15 cellular contexts compared by ENCODE assay signal in the genomic region with DNA sequence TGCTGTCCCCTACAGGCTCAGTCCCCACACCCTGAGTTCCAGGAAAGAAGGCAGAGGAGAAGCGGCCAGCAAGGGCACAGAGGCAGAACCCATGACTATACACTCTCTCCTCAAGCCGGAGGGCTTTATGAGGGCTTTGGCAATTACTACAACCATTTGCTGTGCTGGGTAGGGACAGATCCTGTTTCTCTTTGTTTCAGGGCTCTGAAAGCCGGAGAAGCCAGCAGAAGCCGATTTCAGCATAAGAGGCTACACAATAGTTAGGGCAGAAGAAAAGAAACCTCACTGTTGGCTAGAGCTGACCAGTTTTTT. TPM values are rescaled to one million over a fixed set of nuclear protein-coding genes. Genes with fewer than 3 reads are reported as not detected.
DNase-seq lines count a peak whose midpoint lies in the region; ATAC-seq and TF ChIP-seq lines count a peak whose summit lies in the region.
"Had no signal": no experiment of that assay in that cellular context is flagged by ENCODE, and none has a peak within 500 bp of the region (broad histone marks: within the 10 kb centered on the region; RNA-seq: fewer than 3 reads in every experiment).

No MANE protein-coding gene starts in this region.

- H4K20me1 ChIP-seq in BLaER1 = no peaks in the 10 kb centered on the region

- H3K4me3 Mint-ChIP-seq in CD8-positive, alpha-beta memory T cell = no peak overlapping the region
- H3K4me3 Mint-ChIP-seq: activated naive CD8-positive, alpha-beta T cell; CD4-positive, alpha-beta memory T cell had no signal

- DNase-seq in NCI-H2107 (lab: John Stamatoyannopoulos, UW) (peak; percentile 74), esophagus squamous epithelium (lab: John Stamatoyannopoulos, UW) (no peak), psoas muscle (no peak), Peyer's patch (no peak), putamen (ENCODE audit: low spot score) (no peak), T-helper 9 cell (no peak)
- DNase-seq in CD8-positive, alpha-beta memory T cell = no peak
- DNase-seq: CD4-positive, alpha-beta memory T cell; NCI-H187; SHP77 had no signal

- CTCF ChIA-PET in CD8-positive, alpha-beta memory T cell (lab: Charles Lee) = interaction anchor here (1.6 to 13.6 kb wide), 2 partner anchors 14 to 106 kb away, joined by 4 to 283 read pairs; no protein-coding TSS in a partner anchor

- 0 out of 2 replicates have a peak overlapping the region, but pooled peaks have one; percentile 22 for H3K4me3 ChIP-seq in BLaER1
- no peak overlapping the region for H3K4me3 ChIP-seq in esophagus squamous epithelium
- no peak overlapping the region for H3K4me3 ChIP-seq in psoas muscle
- H3K4me3 ChIP-seq in Peyer's patch = no peak overlapping the region
- H3K4me3 ChIP-seq in CD8-positive, alpha-beta memory T cell (ENCODE audit: low read length) = no peak overlapping the region

- POLR2A ChIA-PET in CD8-positive, alpha-beta memory T cell (lab: Charles Lee) = no interaction called here

- intact Hi-C loops in esophagus squamous epithelium (cut with DNase I) (loop anchor here (10.0 kb wide), 1 partner anchor 198 kb away; a partner anchor contains a TSS), psoas muscle (cut with DNase I) (no loop called here)

- ATAC-seq in psoas muscle = no peak

- H3K9ac ChIP-seq in BLaER1 = peak overlapping the region; percentile 65

- H3K9me3 Mint-ChIP-seq in CD8-positive, alpha-beta memory T cell = no peaks in the 10 kb centered on the region
- H3K9me3 Mint-ChIP-seq: CD4-positive, alpha-beta memory T cell had no signal

- H3K9me3 ChIP-seq in BLaER1 (no peaks in the 10 kb centered on the region), esophagus squamous epithelium (no peaks in the 10 kb centered on the region), psoas muscle (no peaks in the 10 kb centered on the region), Peyer's patch (no peaks in the 10 kb centered on the region)
- no peaks in the 10 kb centered on the region for H3K9me3 ChIP-seq in CD8-positive, alpha-beta memory T cell (ENCODE audit: low read length)

- no peak for TF ChIP-seq POLR2A in esophagus squamous epithelium (IDR thresholded peaks at IDR 0.05)
- no peak for TF ChIP-seq POLR2A in Peyer's patch (IDR thresholded peaks at IDR 0.05)

- peaks cover 0 to 55% (median 7%) of the 10 kb centered on the region in 3 donors for H3K36me3 Mint-ChIP-seq in CD8-positive, alpha-beta memory T cell

- H3K27me3 Mint-ChIP-seq in CD8-positive, alpha-beta memory T cell = peaks cover 0 to 1% of the 10 kb centered on the region in 2 donors
- H3K27me3 Mint-ChIP-seq: activated naive CD8-positive, alpha-beta T cell; CD4-positive, alpha-beta memory T cell had no signal

- H3K27ac ChIP-seq in BLaER1 (peak overlapping the region; percentile 87), esophagus squamous epithelium (peak overlapping the region; percentile 79 to 91 (median 88)), psoas muscle (peak overlapping the region; percentile 85), Peyer's patch (peak overlapping the region in 2 of 4 donors; percentile 0 to 25)
- H3K27ac ChIP-seq in CD8-positive, alpha-beta memory T cell (ENCODE audit: low read depth, low read length) = no peak overlapping the region

- H3K4me1 ChIP-seq in BLaER1 (peaks cover 95% of the 10 kb centered on the region), esophagus squamous epithelium (peaks cover 55 to 76% (median 58%) of the 10 kb centered on the region in 3 donors), psoas muscle (peaks cover 50% of the 10 kb centered on the region), Peyer's patch (peaks cover 3 to 30% (median 21%) of the 10 kb centered on the region in 4 donors)
- H3K4me1 ChIP-seq in CD8-positive, alpha-beta memory T cell (ENCODE audit: insufficient read depth, low read length) = peaks cover 17% of the 10 kb centered on the region

- H3K36me3 ChIP-seq in BLaER1 = peaks cover 49% of the 10 kb centered on the region
- peaks cover 25 to 59% (median 42%) of the 10 kb centered on the region in 3 donors for H3K36me3 ChIP-seq in esophagus squamous epithelium
- peaks cover 3 to 47% of the 10 kb centered on the region in 2 donors for H3K36me3 ChIP-seq in psoas muscle (ENCODE audit: insufficient read depth in 1 of 2, low read depth in 1 of 2)
- H3K36me3 ChIP-seq in Peyer's patch = peaks cover 0 to 54% (median 0%) of the 10 kb centered on the region in 3 donors
- H3K36me3 ChIP-seq in CD8-positive, alpha-beta memory T cell (ENCODE audit: insufficient read depth, low read length) = peaks cover 20% of the 10 kb centered on the region

- H3K27me3 ChIP-seq in BLaER1 (no peaks in the 10 kb centered on the region), esophagus squamous epithelium (no peaks in the 10 kb centered on the region), psoas muscle (ENCODE audit: insufficient read depth in 3 of 3, low read length in 2 of 3) (no peaks in the 10 kb centered on the region), Peyer's patch (no peaks in the 10 kb centered on the region)
- no peaks in the 10 kb centered on the region for H3K27me3 ChIP-seq in CD8-positive, alpha-beta memory T cell (ENCODE audit: insufficient read depth, low read length, poor library complexity, severe bottlenecking)

- 45 to 60% methylated on average over 4 of the region's 4 CpGs for WGBS in esophagus squamous epithelium, 2 donors
- 33 to 41% (median 41%) methylated on average over 4 of the region's 4 CpGs for WGBS in psoas muscle, 3 donors

- no peak for TF ChIP-seq CTCF in esophagus squamous epithelium (IDR thresholded peaks at IDR 0.05)
- TF ChIP-seq CTCF in psoas muscle (IDR thresholded peaks at IDR 0.05) = no peak
- no peak for TF ChIP-seq CTCF in Peyer's patch (IDR thresholded peaks at IDR 0.05)

- H3K4me2 ChIP-seq in BLaER1 = peak overlapping the region; percentile 94

- peak overlapping the region in 1 of 8 donors; percentile 77 for H3K27ac Mint-ChIP-seq in CD8-positive, alpha-beta memory T cell
- H3K27ac Mint-ChIP-seq: activated naive CD8-positive, alpha-beta T cell had no signal

- H3K4me1 Mint-ChIP-seq in CD8-positive, alpha-beta memory T cell = peaks cover 15 to 19% (median 16%) of the 10 kb centered on the region in 3 donors

RNA-seq across cellular contexts. Expression of a gene that starts 13.9 kb away (rescaled TPM):
- total RNA-seq in esophagus squamous epithelium = under 1 TPM in 1 of 4 donors, not detected in 3; 0.38 TPM
- total RNA-seq in psoas muscle = 1 to 10 TPM in 1 of 4 donors, under 1 TPM in 1, not detected in 2; 0.42 to 1.3 TPM
- polyA plus RNA-seq in psoas muscle = under 1 TPM; 0.12 to 0.98 (median 0.31) TPM
- total RNA-seq in Peyer's patch = not detected
- total RNA-seq in CD8-positive, alpha-beta memory T cell = 1 to 10 TPM; 3.3 to 3.9 TPM
- not detected for polyA plus RNA-seq in CD8-positive, alpha-beta memory T cell
- total RNA-seq: CD4-positive, alpha-beta memory T cell had no signal
- polyA plus RNA-seq: CD4-positive, alpha-beta memory T cell had no signal

RNA-seq across cellular contexts. Expression of a gene that starts 23.2 kb away (rescaled TPM):
- total RNA-seq in esophagus squamous epithelium (10 to 100 TPM in 1 of 4 donors, 1 to 10 TPM in 3; 4.8 to 15.4 (median 6.5) TPM), psoas muscle (not detected), Peyer's patch (not detected)
- polyA plus RNA-seq in psoas muscle = not detected
- not detected for total RNA-seq in CD8-positive, alpha-beta memory T cell
- polyA plus RNA-seq in CD8-positive, alpha-beta memory T cell = not detected
- total RNA-seq: CD4-positive, alpha-beta memory T cell; endothelial cell of umbilical vein; renal cortical epithelial cell had no signal
- polyA plus RNA-seq: endothelial cell of umbilical vein had no signal

RNA-seq across cellular contexts. Expression of a gene that starts 31.7 kb away (rescaled TPM):
- 1 to 10 TPM; 3.0 to 4.7 (median 4.3) TPM for total RNA-seq in esophagus squamous epithelium
- 10 to 100 TPM in 1 of 4 donors, 1 to 10 TPM in 3; 3.4 to 12.9 (median 5.8) TPM for total RNA-seq in psoas muscle
- 10 to 100 TPM; 18.6 to 34.6 (median 21.9) TPM for polyA plus RNA-seq in psoas muscle
- total RNA-seq in Peyer's patch = not detected
- total RNA-seq in CD8-positive, alpha-beta memory T cell = not detected
- not detected for polyA plus RNA-seq in CD8-positive, alpha-beta memory T cell
- total RNA-seq: CD4-positive, alpha-beta memory T cell; endothelial cell of umbilical vein; kidney epithelial cell; renal cortical epithelial cell had no signal
- polyA plus RNA-seq: CD4-positive, alpha-beta memory T cell had no signal

RNA-seq across cellular contexts. Expression of a gene that starts 39.5 kb away (rescaled TPM):
- total RNA-seq in esophagus squamous epithelium (100 to 1,000 TPM in 1 of 4 donors, 10 to 100 TPM in 3; 72.3 to 121 (median 76.9) TPM), psoas muscle (10 to 100 TPM; 16.1 to 29.8 (median 22.8) TPM), Peyer's patch (100 to 1,000 TPM in 1 of 4 donors, 10 to 100 TPM in 2, 1 to 10 TPM in 1; 6.3 to 124 (median 34.1) TPM)
- polyA plus RNA-seq in psoas muscle = 10 to 100 TPM; 11.1 to 17.6 (median 12.9) TPM
- 1 to 10 TPM; 6.9 to 7.1 TPM for total RNA-seq in CD8-positive, alpha-beta memory T cell
- polyA plus RNA-seq in CD8-positive, alpha-beta memory T cell = 6.0 TPM

Comparison
In these comparisons a context has a peak if more than half of its experiments do, and no peak if none do; other contexts are left out.
1. RNA of a gene that starts 23.2 kb away (total RNA-seq): 4.8 to 15.4 TPM in esophagus squamous epithelium; not detected in psoas muscle, not detected in Peyer's patch and not detected in CD8-positive, alpha-beta memory T cell; every median in the first group is over 4 times any median in the second.